ENCODE assay signal across 1 cellular context in genomic region chr2:224146356-224147160, GRCh38.
TF ChIP-seq lines count a peak whose summit lies in the region.

No MANE protein-coding gene starts in this region.

TF ChIP-seq in IMR-90, 13 proteins besides CTCF, POLR2A, EP300 and RAD21 (continued from another document):
- TF ChIP-seq, protein P1, sequence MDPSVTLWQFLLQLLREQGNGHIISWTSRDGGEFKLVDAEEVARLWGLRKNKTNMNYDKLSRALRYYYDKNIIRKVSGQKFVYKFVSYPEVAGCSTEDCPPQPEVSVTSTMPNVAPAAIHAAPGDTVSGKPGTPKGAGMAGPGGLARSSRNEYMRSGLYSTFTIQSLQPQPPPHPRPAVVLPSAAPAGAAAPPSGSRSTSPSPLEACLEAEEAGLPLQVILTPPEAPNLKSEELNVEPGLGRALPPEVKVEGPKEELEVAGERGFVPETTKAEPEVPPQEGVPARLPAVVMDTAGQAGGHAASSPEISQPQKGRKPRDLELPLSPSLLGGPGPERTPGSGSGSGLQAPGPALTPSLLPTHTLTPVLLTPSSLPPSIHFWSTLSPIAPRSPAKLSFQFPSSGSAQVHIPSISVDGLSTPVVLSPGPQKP (IDR thresholded peaks at IDR 0.05; ENCODE audit: borderline replicate concordance, low read depth, low read length), result no peak
- TF ChIP-seq SMC3 (IDR thresholded peaks at IDR 0.05; ENCODE audit: low read depth, low read length), result no peak
- TF ChIP-seq CHD1 (IDR thresholded peaks at IDR 0.05; ENCODE audit: low read depth, low read length), result no peak
- TF ChIP-seq FOS (IDR thresholded peaks at IDR 0.05; ENCODE audit: low read depth, low read length), result no peak
- no peak for TF ChIP-seq RFX5 (IDR thresholded peaks at IDR 0.05; ENCODE audit: low read depth, low read length)
- TF ChIP-seq MXI1 (IDR thresholded peaks at IDR 0.05; ENCODE audit: borderline replicate concordance, low read depth, low read length), result no peak
- TF ChIP-seq, protein P2, sequence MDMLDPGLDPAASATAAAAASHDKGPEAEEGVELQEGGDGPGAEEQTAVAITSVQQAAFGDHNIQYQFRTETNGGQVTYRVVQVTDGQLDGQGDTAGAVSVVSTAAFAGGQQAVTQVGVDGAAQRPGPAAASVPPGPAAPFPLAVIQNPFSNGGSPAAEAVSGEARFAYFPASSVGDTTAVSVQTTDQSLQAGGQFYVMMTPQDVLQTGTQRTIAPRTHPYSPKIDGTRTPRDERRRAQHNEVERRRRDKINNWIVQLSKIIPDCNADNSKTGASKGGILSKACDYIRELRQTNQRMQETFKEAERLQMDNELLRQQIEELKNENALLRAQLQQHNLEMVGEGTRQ (IDR thresholded peaks at IDR 0.05; ENCODE audit: low read depth, low read length), result no peak
- TF ChIP-seq MAZ (IDR thresholded peaks at IDR 0.05; ENCODE audit: borderline replicate concordance, low read depth, low read length), result no peak
